In the genomic region with DNA sequence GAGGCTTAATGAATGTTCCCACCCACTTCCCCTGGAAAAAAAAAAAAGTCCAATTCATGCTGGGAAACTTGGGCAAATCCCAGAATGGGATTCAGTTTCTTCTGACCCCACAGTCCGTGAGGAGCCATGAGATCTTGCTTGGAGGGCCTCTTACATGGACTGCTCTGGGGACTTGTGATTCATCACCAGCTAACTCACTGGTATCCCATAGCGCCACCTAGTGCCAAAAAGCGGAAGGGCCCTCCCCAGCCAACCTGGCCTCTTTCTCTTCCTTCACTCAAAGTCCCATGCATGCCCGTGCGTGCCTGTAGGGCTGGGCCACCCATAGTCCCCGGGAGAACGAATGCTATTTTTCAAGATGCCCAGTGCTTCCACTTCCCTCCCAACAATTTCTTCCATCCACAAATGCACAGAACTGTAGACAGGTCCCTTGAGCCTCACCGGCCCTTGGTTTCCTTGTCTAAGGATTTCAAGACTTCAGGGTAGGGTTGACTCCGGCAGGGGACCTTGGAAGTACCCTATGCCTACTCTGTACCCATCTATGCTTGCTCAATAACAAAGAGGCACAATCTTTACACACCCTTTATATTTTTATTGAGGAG, we compare ENCODE assay signal across 8 cellular contexts. TPM values are rescaled to one million over a fixed set of nuclear protein-coding genes. Genes with fewer than 3 reads are reported as not detected.
A peak's percentile ranks its signal among the peaks of the same experiment; 100 is the strongest.
DNase-seq lines count a peak whose midpoint lies in the region; ATAC-seq, FAIRE-seq and TF ChIP-seq lines count a peak whose summit lies in the region.

No MANE protein-coding gene starts in this region.

- H3K36me3 ChIP-seq in WERI-Rb-1 (peaks cover 5% of the 10 kb centered on the region), mammary epithelial cell (ENCODE audit: insufficient read depth, low read length) (no peaks in the 10 kb centered on the region), keratinocyte (ENCODE audit: control insufficient read depth in 2 of 2, extremely low read depth in 1 of 2, insufficient read depth in 2 of 2, low read length in 2 of 2) (no peaks in the 10 kb centered on the region)

- peak; percentile 91 for TF ChIP-seq CTCF in WERI-Rb-1 (IDR thresholded peaks at IDR 0.05; ENCODE audit: low read depth, low read length)
- TF ChIP-seq CTCF in mammary epithelial cell (conservative IDR thresholded peaks at IDR 0.05 in 1 of 2, IDR thresholded peaks at IDR 0.05 in 1 of 2; ENCODE audit: extremely low read depth in 1 of 2, insufficient read depth in 1 of 2, low read depth in 1 of 2, low read length in 2 of 2) = peak; percentile 90 to 92
- peak in 2 of 3 experiments; percentile 93 to 95 for TF ChIP-seq CTCF in keratinocyte (optimal IDR thresholded peaks at IDR 0.05 in 1 of 3, IDR thresholded peaks at IDR 0.05 in 1 of 3, conservative IDR thresholded peaks at IDR 0.05 in 1 of 3; ENCODE audit: extremely low read depth in 1 of 3, insufficient read depth in 2 of 3, low read length in 3 of 3)

- CTCF ChIA-PET in mammary epithelial cell (lab: Charles Lee; ENCODE audit: low non-redundant PET) = interaction anchor here (1.2 kb wide), 1 partner anchor 9 kb away, joined by 7 read pairs; no protein-coding TSS in a partner anchor

- intact Hi-C loops in mammary epithelial cell (cut with micrococcal nuclease) = loop anchor here (1.0 to 5.0 kb wide), 4 partner anchors 54 to 254 kb away; partner anchors contain the start of gene PIN4

- H3K27ac ChIP-seq in WERI-Rb-1 (peak overlapping the region; percentile 76), mammary epithelial cell (ENCODE audit: insufficient read depth, low read depth, low read length) (no peak overlapping the region), keratinocyte (ENCODE audit: control insufficient read depth, insufficient read depth, low read length) (no peak overlapping the region)

- no peak overlapping the region for H3K9ac ChIP-seq in mammary epithelial cell (ENCODE audit: insufficient read depth, low read length)
- no peak overlapping the region for H3K9ac ChIP-seq in keratinocyte (ENCODE audit: control insufficient read depth, extremely low read depth, insufficient read depth, low read length)

- BruUV-seq in mammary epithelial cell (replicated peaks; lab: Mats Ljungman, UMichigan) = no TSS peak

- no peaks in the 10 kb centered on the region for H3K9me1 ChIP-seq in keratinocyte (ENCODE audit: control insufficient read depth, extremely low read depth, insufficient read depth, low read length)

- H3K79me2 ChIP-seq in mammary epithelial cell (ENCODE audit: insufficient read depth, low read length) (no peaks in the 10 kb centered on the region), keratinocyte (ENCODE audit: control insufficient read depth, insufficient read depth, low read length) (no peaks in the 10 kb centered on the region)

- WGBS in mammary epithelial cell (ENCODE audit: low coverage, missing lambda C conversion rate) = 17% methylated on average over 9 of the region's 9 CpGs

- in situ Hi-C loops in mammary epithelial cell (cut with MboI; ENCODE audit: low sequenced_read_pairs in 2 of 2) = loop anchor here (10.0 kb wide), 2 partner anchors 112 to 122 kb away; no protein-coding TSS in a partner anchor

- FAIRE-seq in keratinocyte (lab: Jason Lieb, UNC) = peak; percentile 60

- H3K9me3 ChIP-seq in WERI-Rb-1 (ENCODE audit: severe bottlenecking) = no peaks in the 10 kb centered on the region
- no peaks in the 10 kb centered on the region for H3K9me3 ChIP-seq in mammary epithelial cell (replicated peaks; ENCODE audit: insufficient read depth, low read length)
- no peaks in the 10 kb centered on the region for H3K9me3 ChIP-seq in keratinocyte (ENCODE audit: control insufficient read depth, low read depth, low read length)

- H3K4me2 ChIP-seq in mammary epithelial cell (ENCODE audit: insufficient read depth, low read depth, low read length) (peak overlapping the region; percentile 13), keratinocyte (ENCODE audit: control insufficient read depth, extremely low read depth, insufficient read depth, low read depth, low read length) (peak overlapping the region; percentile 32)

- peak; percentile 61 for ATAC-seq in HG02973 (IDR thresholded peaks at IDR 0.05; ENCODE audit: unreplicated experiment)

- dilution Hi-C loops in mammary epithelial cell (cut with HindIII; ENCODE audit: low sequenced_read_pairs) = no loop called here
- dilution Hi-C loops in keratinocyte (cut with MboI; ENCODE audit: extremely low pct_ligation_motif_present, low sequenced_read_pairs) = no loop called here

- no peaks in the 10 kb centered on the region for H3K27me3 ChIP-seq in WERI-Rb-1 (ENCODE audit: insufficient read depth, low read depth, severe bottlenecking)
- H3K27me3 ChIP-seq in mammary epithelial cell (ENCODE audit: insufficient read depth, low read length) = no peaks in the 10 kb centered on the region
- H3K27me3 ChIP-seq in keratinocyte (ENCODE audit: control insufficient read depth, extremely low read depth, insufficient read depth, low read length) = peaks cover 51% of the 10 kb centered on the region

- no peak overlapping the region for H3K4me3 ChIP-seq in WERI-Rb-1 (ENCODE audit: low read depth, low read length)
- H3K4me3 ChIP-seq in mammary epithelial cell (replicated peaks in 1 of 3; ENCODE audit: insufficient read depth in 1 of 3, low read depth in 2 of 3, low read length in 3 of 3) = no peak overlapping the region
- no peak overlapping the region for H3K4me3 ChIP-seq in keratinocyte (ENCODE audit: control insufficient read depth in 2 of 3, extremely low read depth in 1 of 3, insufficient read depth in 2 of 3, low read depth in 1 of 3, low read length in 3 of 3)

- H4K20me1 ChIP-seq in mammary epithelial cell (ENCODE audit: insufficient read depth, low read length) (no peaks in the 10 kb centered on the region), keratinocyte (ENCODE audit: control insufficient read depth, extremely low read depth, insufficient read depth, low read length) (no peaks in the 10 kb centered on the region)

- H2AFZ ChIP-seq in mammary epithelial cell (ENCODE audit: low read depth, low read length) (peak overlapping the region; percentile 41), keratinocyte (ENCODE audit: control insufficient read depth, low read length) (no peak overlapping the region)

- H3K4me1 ChIP-seq in mammary epithelial cell (ENCODE audit: insufficient read depth, low read length) (peaks cover 13% of the 10 kb centered on the region), keratinocyte (ENCODE audit: control insufficient read depth, extremely low read depth, insufficient read depth, low read length) (peaks cover 9% of the 10 kb centered on the region)

- DNase-seq in activated gamma-delta T cell treated with Interleukin-2 at 50 U/mL for 16 hours (peak; percentile 87), activated gamma-delta T cell (lab: John Stamatoyannopoulos, UW) (no peak), NCI-H2196 (lab: John Stamatoyannopoulos, UW; ENCODE audit: unreplicated experiment) (peak; percentile 67), WERI-Rb-1 (peak; percentile 96), mammary epithelial cell (peak; percentile 76), keratinocyte (ENCODE audit: low read depth, low spot score) (peak; percentile 36)
- DNase-seq in stimulated activated CD4-positive, alpha-beta T cell treated with anti-CD3 and anti-CD28 coated beads, Interleukin-15, amount 100 ng/mL, for 48 hours (ENCODE audit: low read depth in 2 of 2) = peak; percentile 50 to 80

RNA-seq across cellular contexts. Expression of gene RTL5, which starts 5.1 kb away (rescaled TPM):
- total RNA-seq in mammary epithelial cell = 1 to 10 TPM; 1.8 to 1.9 TPM
- polyA plus RNA-seq in mammary epithelial cell (0.65 TPM), keratinocyte (0.09 to 0.22 TPM (median 0.17 TPM) in 3 replicates)
- polyA minus RNA-seq in mammary epithelial cell (0.72 TPM), keratinocyte (0.26 to 0.33 TPM (median 0.29 TPM) in 3 replicates)
- polyA plus RNA-seq in keratinocyte (2011; ENCODE audit: low read depth) = not detected
- polyA plus RNA-seq in keratinocyte (2011; cell fraction: cytosol; rRNA removed) = 0.24 and 0.32 TPM in 2 replicates
- polyA plus RNA-seq in keratinocyte (2011; cell fraction: nucleus; rRNA removed) = 1.4 and 1.6 TPM in 2 replicates
- 0.06 and 0.32 TPM in 2 replicates for polyA plus RNA-seq in keratinocyte (2012; ENCODE audit: low replicate concordance)
- not detected for polyA minus RNA-seq in keratinocyte (2011; cell fraction: cytosol; rRNA and poly(A)+ RNA removed)
- polyA minus RNA-seq in keratinocyte (2011; cell fraction: nucleus; rRNA and poly(A)+ RNA removed) = 0.42 and 0.54 TPM in 2 replicates

RNA-seq across cellular contexts. Expression of gene PIN4, which starts 54.9 kb away (rescaled TPM):
- total RNA-seq in mammary epithelial cell = 1 to 10 TPM; 3.0 to 5.5 TPM
- polyA plus RNA-seq in mammary epithelial cell (10.8 TPM), keratinocyte (12.9 to 31.0 TPM (median 28.4 TPM) in 3 replicates)
- polyA minus RNA-seq in mammary epithelial cell (not detected), keratinocyte (0.33 to 1.2 TPM in 2 of 3 replicates, not detected in the other)
- polyA plus RNA-seq in keratinocyte (2011; ENCODE audit: low read depth) = 7.7 TPM
- polyA plus RNA-seq in keratinocyte (2011; cell fraction: cytosol; rRNA removed) = 35.3 and 45.7 TPM in 2 replicates
- polyA plus RNA-seq in keratinocyte (2011; cell fraction: nucleus; rRNA removed) = 9.1 and 20.1 TPM in 2 replicates
- 19.8 and 36.5 TPM in 2 replicates for polyA plus RNA-seq in keratinocyte (2012; ENCODE audit: low replicate concordance)
- polyA minus RNA-seq in keratinocyte (2011; cell fraction: cytosol; rRNA and poly(A)+ RNA removed) = 5.6 TPM
- polyA minus RNA-seq in keratinocyte (2011; cell fraction: nucleus; rRNA and poly(A)+ RNA removed) = 1.5 and 4.4 TPM in 2 replicates
